8 cellular contexts compared by ENCODE assay signal in genomic region chr15:63402498-63403253, GRCh38. TPM values are rescaled to one million over a fixed set of nuclear protein-coding genes. Genes with fewer than 3 reads are reported as not detected.
DNase-seq lines count a peak whose midpoint lies in the region; ATAC-seq and TF ChIP-seq lines count a peak whose summit lies in the region.

No MANE protein-coding gene starts in this region.

- H2BK15ac ChIP-seq in H9 (ENCODE audit: low read depth, low read length) = no peak overlapping the region

- H3K36me3 Mint-ChIP-seq in H9 (ENCODE audit: insufficient read depth in 1 of 3, low read depth in 3 of 3) (no peaks in the 10 kb centered on the region), endothelial cell (ENCODE audit: low read depth, unreplicated experiment) (no peaks in the 10 kb centered on the region)

- in situ Hi-C loops in Panc1 (cut with HindIII; ENCODE audit: low pct_unique_long_range_greater_than_20kb, low sequenced_read_pairs) = loop anchor here (5.0 kb wide), 1 partner anchor 95 kb away; no protein-coding TSS in a partner anchor

- no peak overlapping the region for H2BK120ac ChIP-seq in H9 (ENCODE audit: low read depth, low read length, poor library complexity, severe bottlenecking)

- H3K4me1 Mint-ChIP-seq in H9 (peaks cover 6 to 11% of the 10 kb centered on the region in 2 experiments), endothelial cell (ENCODE audit: unreplicated experiment) (peaks cover 5% of the 10 kb centered on the region)

- intact Hi-C loops in Panc1 (cut with micrococcal nuclease; ENCODE audit: unreplicated experiment) = loop anchor here (1.0 to 10.0 kb wide), 2 partner anchors 114 to 218 kb away; partner anchors contain the start of gene RAB8B

- no peaks in the 10 kb centered on the region for H3K36me3 ChIP-seq in Panc1 (ENCODE audit: control insufficient read depth, insufficient read depth, low read length)

- BruUV-seq in Panc1 (replicated peaks; lab: Mats Ljungman, UMichigan) = no TSS peak

- H4K91ac ChIP-seq in H9 (ENCODE audit: insufficient read length, low read depth, low read length) = no peak overlapping the region

- no peak overlapping the region for H3K23ac ChIP-seq in H9 (ENCODE audit: insufficient read length, low read depth, low read length)

- H3K27me3 ChIP-seq in H9 (ENCODE audit: insufficient read depth, low read length) (no peaks in the 10 kb centered on the region; the same call in 1 of the 2 replicates), Panc1 (ENCODE audit: control insufficient read depth, insufficient read depth, low read length) (no peaks in the 10 kb centered on the region)

- no peak overlapping the region for H2BK5ac ChIP-seq in H9 (ENCODE audit: insufficient read length, low read length)

- H4K20me1 ChIP-seq in H9 (ENCODE audit: control insufficient read depth, insufficient read depth, insufficient read length) = no peaks in the 10 kb centered on the region

- H3K9ac ChIP-seq in H9 (ENCODE audit: extremely low read depth, insufficient read length, low read length) = no peak overlapping the region

- H3K27ac Mint-ChIP-seq in H9 (no peak overlapping the region; a peak in 1 of 7 replicates), endothelial cell (ENCODE audit: unreplicated experiment) (no peak overlapping the region)

- no peaks in the 10 kb centered on the region for H3K79me1 ChIP-seq in H9 (ENCODE audit: insufficient read depth, low read depth, low read length, poor library complexity, severe bottlenecking)

- no peak overlapping the region for H3K4me2 ChIP-seq in H9 (ENCODE audit: insufficient read depth, insufficient read length, low read length)

- H3K27ac ChIP-seq in C4-2B (peak overlapping the region; percentile 65; the same call in 1 of the 2 replicates), H9 (ENCODE audit: insufficient read length, low read depth, low read length) (no peak overlapping the region), Panc1 (ENCODE audit: low read length) (no peak overlapping the region)

- H2BK12ac ChIP-seq in H9 (ENCODE audit: insufficient read length, low read depth, low read length) = no peak overlapping the region

- H2AK5ac ChIP-seq in H9 (ENCODE audit: insufficient read length, low read length) = no peak overlapping the region

- H3K56ac ChIP-seq in H9 (ENCODE audit: insufficient read length, low read depth, low read length) = no peak overlapping the region

- no peak overlapping the region for H3K18ac ChIP-seq in H9 (ENCODE audit: insufficient read length, low read depth, low read length)

- H3K9me3 ChIP-seq in H9 (ENCODE audit: control insufficient read depth, low read depth, low read length) = no peaks in the 10 kb centered on the region
- no peaks in the 10 kb centered on the region for H3K9me3 ChIP-seq in Panc1 (ENCODE audit: control insufficient read depth, insufficient read depth, low read depth, low read length)

- no peak overlapping the region for H2AFZ ChIP-seq in H9 (ENCODE audit: low read length)

- H4K8ac ChIP-seq in H9 (replicated peaks; ENCODE audit: insufficient read length, low read depth, low read length) = no peak overlapping the region

- H3K9me3 Mint-ChIP-seq in H9 (no peaks in the 10 kb centered on the region; a peak in 1 of 5 replicates), endothelial cell (ENCODE audit: unreplicated experiment) (no peaks in the 10 kb centered on the region)

- peak; percentile 79 for TF ChIP-seq CTCF in C4-2B (conservative IDR thresholded peaks at IDR 0.05)
- peak; percentile 75 for TF ChIP-seq CTCF in H9 (conservative IDR thresholded peaks at IDR 0.05)
- peak; percentile 74 for TF ChIP-seq CTCF in Panc1 (IDR thresholded peaks at IDR 0.05)
- peak; percentile 47 for TF ChIP-seq CTCF in endothelial cell (IDR thresholded peaks at IDR 0.05; ENCODE audit: unreplicated experiment)

- POLR2A ChIA-PET in Panc1 (lab: Charles Lee) = no interaction called here

- H3K4me3 Mint-ChIP-seq in H9 (no peak overlapping the region), endothelial cell (ENCODE audit: unreplicated experiment) (no peak overlapping the region)

- no peak overlapping the region for H3K4ac ChIP-seq in H9 (ENCODE audit: low read depth, low read length)

- no peak overlapping the region for H3T11ph ChIP-seq in H9 (ENCODE audit: low read length)

- ATAC-seq in Panc1 (peak; percentile 83), HG03439 (IDR thresholded peaks at IDR 0.05; ENCODE audit: unreplicated experiment) (no peak), HG03280 (IDR thresholded peaks at IDR 0.05; ENCODE audit: unreplicated experiment) (no peak), HG03521 (IDR thresholded peaks at IDR 0.05; ENCODE audit: unreplicated experiment) (no peak)

- no peak overlapping the region for H2BK20ac ChIP-seq in H9 (ENCODE audit: low read depth, low read length, poor library complexity, severe bottlenecking)

- no peak overlapping the region for H4K5ac ChIP-seq in H9 (ENCODE audit: insufficient read length, low read depth, low read length)

- H3K4me1 ChIP-seq in H9 (ENCODE audit: insufficient read depth, low read length) (no peaks in the 10 kb centered on the region; the same call in 1 of the 2 replicates), Panc1 (ENCODE audit: control insufficient read depth, insufficient read depth, low read length) (no peaks in the 10 kb centered on the region)

- no peak overlapping the region for H3K4me3 ChIP-seq in Panc1 (ENCODE audit: low read depth in 2 of 2, low read length in 2 of 2)

- peaks cover 22% of the 10 kb centered on the region for H3K27me3 Mint-ChIP-seq in H9 (ENCODE audit: low read depth)
- peaks cover 2% of the 10 kb centered on the region for H3K27me3 Mint-ChIP-seq in endothelial cell (ENCODE audit: unreplicated experiment)

- no CpG with 5 or more reads among the region's 7 CpGs for WGBS in H9 (ENCODE audit: extremely low coverage, insufficient read length, low lambda C conversion rate)

- no peak for DNase-seq in H9
- peak; percentile 25 for DNase-seq in Panc1 (ENCODE audit: low read depth, low spot score)
- no peak for DNase-seq in endothelial cell (ENCODE audit: low spot score)
- peak; percentile 58 for DNase-seq in myocyte (ENCODE audit: low read depth)

- no peak overlapping the region for H3K14ac ChIP-seq in H9 (ENCODE audit: insufficient read depth, low read length)

- H3K79me2 ChIP-seq in H9 (ENCODE audit: insufficient read depth, low read length) = no peaks in the 10 kb centered on the region

- CTCF ChIA-PET in Panc1 (lab: Charles Lee) = interaction anchor here (0.5 to 2.8 kb wide), 12 partner anchors 10 to 664 kb away, joined by 3 to 11 read pairs (median 4); partner anchors contain the start of gene CA12

- H3K23me2 ChIP-seq in H9 (ENCODE audit: insufficient read length, low read depth, low read length, poor library complexity, severe bottlenecking) = no peaks in the 10 kb centered on the region

RNA-seq across cellular contexts. Expression of gene CA12, which starts 21.0 kb away (rescaled TPM):
- total RNA-seq in H9 (2021) = 0.42 and 0.68 TPM in 2 replicates
- 0.74 TPM for total RNA-seq in Panc1 (2021; ENCODE audit: unreplicated experiment)
- 0.23 TPM for polyA plus RNA-seq in Panc1 (2012; ENCODE audit: insufficient read length)
- total RNA-seq in endothelial cell (ENCODE audit: unreplicated experiment) = 0.44 TPM
- 0.26 and 0.62 TPM in 2 replicates for total RNA-seq in myocyte
- polyA plus RNA-seq in myocyte (2012) = 0.09 TPM

Comparison
In these comparisons a context has a peak if more than half of its experiments do, and no peak if none do; other contexts are left out.
1. DNase-seq: peak in Panc1 (single experiment) and myocyte (single experiment); none in H9 (single experiment) and endothelial cell (single experiment).
2. Peak in every context shown above with its lines, with median percentiles within 50 percentile points of each other: CTCF ChIP-seq.